In genomic region chr17:45784583-45785372, GRCh38 we compare ENCODE assay signal across 7 cellular contexts. TPM values are rescaled to one million over a fixed set of nuclear protein-coding genes. Genes with fewer than 3 reads are reported as not detected.
DNase-seq lines count a peak whose midpoint lies in the region; ATAC-seq, FAIRE-seq and TF ChIP-seq lines count a peak whose summit lies in the region.

No MANE protein-coding gene starts in this region.

- no peaks in the 10 kb centered on the region; the same call in 1 of the 2 replicates for H3K27me3 ChIP-seq in Panc1 (ENCODE audit: control insufficient read depth, insufficient read depth, low read length)

- H3K4me3 ChIP-seq in Panc1 (ENCODE audit: low read depth in 2 of 2, low read length in 2 of 2) (peak overlapping the region; percentile 39 to 43), iPS-11a (ENCODE audit: low read depth, low read length) (peak overlapping the region; percentile 35), skin epidermis (peak overlapping the region; percentile 17 to 50 (median 26))

- intact Hi-C loops in Panc1 (cut with micrococcal nuclease; ENCODE audit: unreplicated experiment) = loop anchor here (5.0 kb wide), 1 partner anchor 48 kb away; no protein-coding TSS in a partner anchor

- no TSS peak for BruUV-seq in Panc1 (replicated peaks; lab: Mats Ljungman, UMichigan)

- POLR2A ChIA-PET in Panc1 (lab: Charles Lee) = no interaction called here

- ATAC-seq in Panc1 (peak; percentile 59; the same call in 1 of the 2 replicates), GM18505 (IDR thresholded peaks at IDR 0.05; ENCODE audit: unreplicated experiment) (no peak), HG03159 (IDR thresholded peaks at IDR 0.05; ENCODE audit: unreplicated experiment) (no peak)

- CTCF ChIA-PET in Panc1 (lab: Charles Lee) = no interaction called here

- FAIRE-seq in GM19239 (lab: Jason Lieb, UNC) = peak; percentile 58

- H3K9me3 Mint-ChIP-seq in activated naive CD8-positive, alpha-beta T cell (ENCODE audit: low read depth) = no peaks in the 10 kb centered on the region

- peaks cover 7% of the 10 kb centered on the region for H3K4me1 Mint-ChIP-seq in activated naive CD8-positive, alpha-beta T cell (ENCODE audit: low read depth)

- no peaks in the 10 kb centered on the region for H3K4me1 ChIP-seq in Panc1 (ENCODE audit: control insufficient read depth, insufficient read depth, low read length)

- DNase-seq in GM19239 (ENCODE audit: insufficient read length, low spot score) = peak; percentile 48
- DNase-seq in Panc1 (ENCODE audit: low read depth, low spot score) = no peak

- H3K36me3 Mint-ChIP-seq in activated naive CD8-positive, alpha-beta T cell = no peaks in the 10 kb centered on the region

- H3K27ac ChIP-seq in Panc1 (ENCODE audit: low read length) (no peak overlapping the region), skin epidermis (peak overlapping the region in 1 of 21 experiments; percentile 45)

- in situ Hi-C loops in Panc1 (cut with HindIII; ENCODE audit: low pct_unique_long_range_greater_than_20kb, low sequenced_read_pairs) = no loop called here

- H3K36me3 ChIP-seq in Panc1 (ENCODE audit: control insufficient read depth, insufficient read depth, low read length) = no peaks in the 10 kb centered on the region

- peak overlapping the region; percentile 79 for H3K4me3 Mint-ChIP-seq in activated naive CD8-positive, alpha-beta T cell

- no peak for TF ChIP-seq POLR2A in GM18505 (IDR thresholded peaks at IDR 0.05; ENCODE audit: borderline replicate concordance, extremely low read depth, insufficient read depth, insufficient read length)

- H3K9me3 ChIP-seq in Panc1 (ENCODE audit: control insufficient read depth, insufficient read depth, low read depth, low read length) = no peaks in the 10 kb centered on the region

- peaks cover 40% of the 10 kb centered on the region for H3K27me3 Mint-ChIP-seq in activated naive CD8-positive, alpha-beta T cell

- H3K27ac Mint-ChIP-seq in activated naive CD8-positive, alpha-beta T cell = no peak overlapping the region

- no peak for TF ChIP-seq CTCF in Panc1 (IDR thresholded peaks at IDR 0.05)

RNA-seq across cellular contexts. Expression of gene CRHR1, which starts 0.7 kb away (rescaled TPM):
- 0.15 TPM for total RNA-seq in Panc1 (2021; ENCODE audit: unreplicated experiment)
- polyA plus RNA-seq in Panc1 (2012; ENCODE audit: insufficient read length) = not detected

RNA-seq across cellular contexts. Expression of gene SPPL2C, which starts 59.9 kb away (rescaled TPM):
- total RNA-seq in Panc1 (2021; ENCODE audit: unreplicated experiment) = not detected
- polyA plus RNA-seq in Panc1 (2012; ENCODE audit: insufficient read length) = not detected
